ENCODE assay signal across 27 cellular contexts in genomic region chr1:217433664-217434063, GRCh38.
"Had no signal": no experiment of that assay in that cellular context is flagged by ENCODE, and none has a peak within 500 bp of the region (broad histone marks: within the 10 kb centered on the region; RNA-seq: fewer than 3 reads in every experiment).

No MANE protein-coding gene starts in this region.

- DNase-seq: stimulated activated CD4-positive, alpha-beta T cell treated with anti-CD3 and anti-CD28 coated beads, Interleukin-2, amount 100 ng/mL, for 48 hours; stimulated activated CD4-positive, alpha-beta T cell treated with anti-CD3 and anti-CD28 coated beads, Interleukin-4, amount 100 ng/mL, for 1 hour; stimulated activated CD4-positive, alpha-beta T cell treated with anti-CD3 and anti-CD28 coated beads, Interleukin-4, amount 100 ng/mL, for 24 hours; stimulated activated CD4-positive, alpha-beta T cell treated with anti-CD3 and anti-CD28 coated beads, Interleukin-4, amount 100 ng/mL, for 4 hours; stimulated activated CD8-positive, alpha-beta memory T cell treated with anti-CD3 and anti-CD28 coated beads, Interleukin-4, amount 100 ng/mL, for 48 hours; stimulated activated naive B cell treated with anti-CD40 and anti-IgM and Interleukin-4, amounts not matched to agents 10 μg/mL and 1 μg/mL and 100 μg/mL, for 72 hours; stimulated activated naive CD4-positive, alpha-beta T cell; stimulated activated naive CD4-positive, alpha-beta T cell treated with Interleukin-2 at 50 U/mL for 16 hours; stimulated activated naive CD8-positive, alpha-beta T cell treated with anti-CD3 and anti-CD28 coated beads, Interleukin-15, amount 100 ng/mL, for 72 hours; stimulated activated naive CD8-positive, alpha-beta T cell treated with anti-CD3 and anti-CD28 coated beads, Interleukin-15, Interleukin-2, amounts not matched to agents 100 U/mL and 50 U/mL, for 24 hours; stomach; substantia nigra; testis; thyroid gland; tibial artery; transverse colon; trophoblast cell; upper lobe of left lung; upper lobe of right lung; uterus had no signal

- H3K27me3 Mint-ChIP-seq: stimulated activated memory B cell treated with anti-CD40 and anti-IgM and Interleukin-4, amounts not matched to agents 10 μg/mL and 1 μg/mL and 100 μg/mL, for 72 hours; stimulated activated naive B cell treated with anti-CD40 and anti-IgM and Interleukin-4, amounts not matched to agents 10 μg/mL and 1 μg/mL and 100 μg/mL, for 72 hours; stimulated activated naive CD8-positive, alpha-beta T cell treated with anti-CD3 and anti-CD28 coated beads, Interleukin-15, amount 100 ng/mL, for 72 hours; stimulated activated naive CD8-positive, alpha-beta T cell treated with anti-CD3 and anti-CD28 coated beads, Interleukin-15, Interleukin-2, amounts not matched to agents 100 ng/mL and 50 ng/mL, for 24 hours; type B pancreatic cell had no signal

- H3K4me1 ChIP-seq: stomach, suprapubic skin, testis, thyroid gland, tibial artery, tibial nerve, transverse colon, upper lobe of left lung, upper lobe of right lung, uterus, vagina had no signal

- H3K27me3 ChIP-seq: stomach, suprapubic skin, testis, thyroid gland, tibial artery, tibial nerve, transverse colon, upper lobe of left lung, upper lobe of right lung, uterus, vagina had no signal

- H3K4me3 Mint-ChIP-seq: stimulated activated memory B cell treated with anti-CD40 and anti-IgM and Interleukin-4, amounts not matched to agents 10 μg/mL and 1 μg/mL and 100 μg/mL, for 72 hours; stimulated activated naive B cell treated with anti-CD40 and anti-IgM and Interleukin-4, amounts not matched to agents 10 μg/mL and 1 μg/mL and 100 μg/mL, for 72 hours; stimulated activated naive CD8-positive, alpha-beta T cell treated with anti-CD3 and anti-CD28 coated beads, Interleukin-15, amount 100 ng/mL, for 72 hours; stimulated activated naive CD8-positive, alpha-beta T cell treated with anti-CD3 and anti-CD28 coated beads, Interleukin-15, Interleukin-2, amounts not matched to agents 100 ng/mL and 50 ng/mL, for 24 hours; type B pancreatic cell had no signal

- H3K27ac Mint-ChIP-seq: stimulated activated memory B cell treated with anti-CD40 and anti-IgM and Interleukin-4, amounts not matched to agents 10 μg/mL and 1 μg/mL and 100 μg/mL, for 72 hours; stimulated activated naive B cell treated with anti-CD40 and anti-IgM and Interleukin-4, amounts not matched to agents 10 μg/mL and 1 μg/mL and 100 μg/mL, for 72 hours; stimulated activated naive CD8-positive, alpha-beta T cell treated with anti-CD3 and anti-CD28 coated beads, Interleukin-15, amount 100 ng/mL, for 72 hours; stimulated activated naive CD8-positive, alpha-beta T cell treated with anti-CD3 and anti-CD28 coated beads, Interleukin-15, Interleukin-2, amounts not matched to agents 100 ng/mL and 50 ng/mL, for 24 hours; type B pancreatic cell had no signal

- H3K9me3 Mint-ChIP-seq: stimulated activated memory B cell treated with anti-CD40 and anti-IgM and Interleukin-4, amounts not matched to agents 10 μg/mL and 1 μg/mL and 100 μg/mL, for 72 hours; stimulated activated naive CD8-positive, alpha-beta T cell treated with anti-CD3 and anti-CD28 coated beads, Interleukin-15, Interleukin-2, amounts not matched to agents 100 ng/mL and 50 ng/mL, for 24 hours had no signal

- ATAC-seq: stimulated activated memory B cell treated with anti-CD40 and anti-IgM and Interleukin-4, amounts not matched to agents 10 μg/mL and 1 μg/mL and 100 μg/mL, for 72 hours; stimulated activated naive B cell treated with anti-CD40 and anti-IgM and Interleukin-4, amounts not matched to agents 10 μg/mL and 1 μg/mL and 100 μg/mL, for 72 hours; stimulated activated naive CD8-positive, alpha-beta T cell treated with anti-CD3 and anti-CD28 coated beads, Interleukin-15, amount 100 ng/mL, for 72 hours; stimulated activated naive CD8-positive, alpha-beta T cell treated with anti-CD3 and anti-CD28 coated beads, Interleukin-15, Interleukin-2, amounts not matched to agents 100 U/mL and 50 U/mL, for 24 hours; upper lobe of right lung had no signal

- H3K36me3 ChIP-seq: thoracic aorta, transverse colon, uterus had no signal

- H3K4me3 ChIP-seq: stomach, suprapubic skin, testis, thoracic aorta, thyroid gland, tibial artery, tibial nerve, transverse colon, upper lobe of left lung, upper lobe of right lung, uterus, vagina had no signal

- H3K4me1 Mint-ChIP-seq: stimulated activated memory B cell treated with anti-CD40 and anti-IgM and Interleukin-4, amounts not matched to agents 10 μg/mL and 1 μg/mL and 100 μg/mL, for 72 hours; stimulated activated naive B cell treated with anti-CD40 and anti-IgM and Interleukin-4, amounts not matched to agents 10 μg/mL and 1 μg/mL and 100 μg/mL, for 72 hours; stimulated activated naive CD8-positive, alpha-beta T cell treated with anti-CD3 and anti-CD28 coated beads, Interleukin-15, amount 100 ng/mL, for 72 hours had no signal

- H3K27ac ChIP-seq: stomach, suprapubic skin, testis, thoracic aorta, thyroid gland, tibial artery, tibial nerve, transverse colon, upper lobe of left lung, upper lobe of right lung, uterus, vagina had no signal
